ENCODE assay signal across 8 cellular contexts in genomic region chr11:65551572-65552398, GRCh38. TPM values are rescaled to one million over a fixed set of nuclear protein-coding genes. Genes with fewer than 3 reads are reported as not detected.
DNase-seq lines count a peak whose midpoint lies in the region; ATAC-seq and TF ChIP-seq lines count a peak whose summit lies in the region.

No MANE protein-coding gene starts in this region.

- ATAC-seq in DND-41 (ENCODE audit: insufficient read depth, low read depth) (peak; percentile 48), GM21360 (IDR thresholded peaks at IDR 0.05; ENCODE audit: unreplicated experiment) (no peak), HG02840 (IDR thresholded peaks at IDR 0.05; ENCODE audit: low FRiP score, unreplicated experiment) (no peak)

- H2AFZ ChIP-seq in DND-41 (ENCODE audit: low read depth, low read length) = no peak overlapping the region

- H3K36me3 ChIP-seq in DND-41 (ENCODE audit: insufficient read depth, low read length) (no peaks in the 10 kb centered on the region), cardiac muscle cell (no peaks in the 10 kb centered on the region)

- TF ChIP-seq CTCF in DND-41 (IDR thresholded peaks at IDR 0.05; ENCODE audit: borderline replicate concordance, extremely low read depth, low read length, poor library complexity, severe bottlenecking) (peak; percentile 93), HFFc6 (IDR thresholded peaks at IDR 0.05) (peak; percentile 68), cardiac muscle cell (IDR thresholded peaks at IDR 0.05; ENCODE audit: low read depth, low read length) (peak; percentile 38)

- H3K36me3 Mint-ChIP-seq in HFFc6 (ENCODE audit: low read depth) = peaks cover 40% of the 10 kb centered on the region
- H3K36me3 Mint-ChIP-seq in activated T-helper 2 cell treated with anti-CD3 and anti-CD28 coated beads, Interferon-gamma antibody, Interleukin-2, Interleukin-4, amounts not matched to agents 10 μg/mL and 5 μg/mL and 100 μg/mL, durations not matched to agents 14 hours and 24 hours and 36 hours (ENCODE audit: low read depth) = peaks cover 42% of the 10 kb centered on the region

- peaks cover 63% of the 10 kb centered on the region for H3K4me1 ChIP-seq in DND-41 (ENCODE audit: insufficient read depth, low read length)
- peaks cover 8% of the 10 kb centered on the region for H3K4me1 ChIP-seq in cardiac muscle cell (ENCODE audit: low read depth)

- H3K9me3 ChIP-seq in DND-41 (ENCODE audit: insufficient read depth, low read length, severe bottlenecking) (no peaks in the 10 kb centered on the region), cardiac muscle cell (ENCODE audit: low read depth) (no peaks in the 10 kb centered on the region)

- no peaks in the 10 kb centered on the region for H3K9me3 Mint-ChIP-seq in HFFc6
- no peaks in the 10 kb centered on the region for H3K9me3 Mint-ChIP-seq in activated T-helper 2 cell treated with anti-CD3 and anti-CD28 coated beads, Interferon-gamma antibody, Interleukin-2, Interleukin-4, amounts not matched to agents 10 μg/mL and 5 μg/mL and 100 μg/mL, durations not matched to agents 14 hours and 24 hours and 36 hours

- H3K4me3 Mint-ChIP-seq in HFFc6 = no peak overlapping the region
- no peak overlapping the region for H3K4me3 Mint-ChIP-seq in activated T-helper 2 cell treated with anti-CD3 and anti-CD28 coated beads, Interferon-gamma antibody, Interleukin-2, Interleukin-4, amounts not matched to agents 10 μg/mL and 5 μg/mL and 100 μg/mL, durations not matched to agents 14 hours and 24 hours and 36 hours (ENCODE audit: low read depth)

- H3K27me3 ChIP-seq in DND-41 (ENCODE audit: insufficient read depth, low read length, poor library complexity) (no peaks in the 10 kb centered on the region), cardiac muscle cell (peaks cover 20% of the 10 kb centered on the region)

- H3K27ac ChIP-seq in DND-41 (ENCODE audit: low read length) = peak overlapping the region; percentile 64
- H3K27ac ChIP-seq in cardiac muscle cell = no peak overlapping the region

- H3K4me1 Mint-ChIP-seq in HFFc6 (ENCODE audit: low read depth) = peaks cover 29% of the 10 kb centered on the region
- H3K4me1 Mint-ChIP-seq in activated T-helper 2 cell treated with anti-CD3 and anti-CD28 coated beads, Interferon-gamma antibody, Interleukin-2, Interleukin-4, amounts not matched to agents 10 μg/mL and 5 μg/mL and 100 μg/mL, durations not matched to agents 14 hours and 24 hours and 36 hours (ENCODE audit: low read depth) = peaks cover 51% of the 10 kb centered on the region

- no peak overlapping the region; the same call in 1 of the 2 replicates for H3K27ac Mint-ChIP-seq in HFFc6
- H3K27ac Mint-ChIP-seq in activated T-helper 2 cell treated with anti-CD3 and anti-CD28 coated beads, Interferon-gamma antibody, Interleukin-2, Interleukin-4, amounts not matched to agents 10 μg/mL and 5 μg/mL and 100 μg/mL, durations not matched to agents 14 hours and 24 hours and 36 hours = no peak overlapping the region

- H4K20me1 ChIP-seq in DND-41 (ENCODE audit: insufficient read depth, low read length) = peaks cover 6% of the 10 kb centered on the region

- H3K27me3 Mint-ChIP-seq in HFFc6 (ENCODE audit: insufficient read depth) = peaks cover 3% of the 10 kb centered on the region
- H3K27me3 Mint-ChIP-seq in activated T-helper 2 cell treated with anti-CD3 and anti-CD28 coated beads, Interferon-gamma antibody, Interleukin-2, Interleukin-4, amounts not matched to agents 10 μg/mL and 5 μg/mL and 100 μg/mL, durations not matched to agents 14 hours and 24 hours and 36 hours (ENCODE audit: low read depth) = no peaks in the 10 kb centered on the region

- no peaks in the 10 kb centered on the region for H3K79me2 ChIP-seq in DND-41 (ENCODE audit: insufficient read depth, low read length)

- peak overlapping the region; percentile 7 for H3K4me2 ChIP-seq in DND-41 (ENCODE audit: insufficient read depth, low read length)

- H3K9ac ChIP-seq in DND-41 (ENCODE audit: low read depth, low read length) = peak overlapping the region; percentile 6; the same call in 1 of the 2 replicates

- intact Hi-C loops in activated T-helper 2 cell treated with anti-CD3 and anti-CD28 coated beads, Interferon-gamma antibody, Interleukin-2, Interleukin-4, amounts not matched to agents 10 μg/mL and 5 μg/mL and 100 μg/mL, durations not matched to agents 14 hours and 24 hours and 36 hours (cut with micrococcal nuclease) = no loop called here

- DNase-seq in DND-41 = peak; percentile 85
- no peak for DNase-seq in HFFc6
- DNase-seq in NCI-H774 (lab: John Stamatoyannopoulos, UW) = peak; percentile 87
- DNase-seq in activated T-helper 2 cell treated with anti-CD3 and anti-CD28 coated beads, Interferon-gamma antibody, Interleukin-2, Interleukin-4, amounts not matched to agents 10 μg/mL and 5 μg/mL and 100 μg/mL, durations not matched to agents 14 hours and 24 hours and 36 hours (ENCODE audit: low spot score) = peak; percentile 55
- DNase-seq in cardiac muscle cell (ENCODE audit: low read depth in 1 of 2, low spot score in 1 of 2) = peak in 1 of 2 donors; percentile 71
- peak; percentile 60 to 63 for DNase-seq in stimulated activated CD4-positive, alpha-beta T cell treated with anti-CD3 and anti-CD28 coated beads, Interleukin-2, amount 100 ng/mL, for 24 hours

- H3K4me3 ChIP-seq in DND-41 (ENCODE audit: low read depth in 1 of 2, low read length in 2 of 2) (no peak overlapping the region; a peak in 1 of 4 replicates), cardiac muscle cell (no peak overlapping the region)

RNA-seq across cellular contexts. Expression of gene LTBP3, which starts 6.4 kb away (rescaled TPM):
- total RNA-seq in HFFc6 (2021; fragmentation: NEBNext Ultra II Directional; extraction: Animal tissue kit (Norgen Biotek cat#: 25700)) = 10 to 100 TPM; 64.0 to 78.1 (median 66.0) TPM
- total RNA-seq in activated T-helper 2 cell treated with anti-CD3 and anti-CD28 coated beads, Interferon-gamma antibody, Interleukin-2, Interleukin-4, amounts not matched to agents 10 μg/mL and 5 μg/mL and 100 μg/mL, durations not matched to agents 14 hours and 24 hours and 36 hours = 85.3 and 86.4 TPM in 2 replicates
- 61.8 and 98.3 TPM in 2 replicates for total RNA-seq in cardiac muscle cell
- polyA plus RNA-seq in cardiac muscle cell = 53.7 and 60.9 TPM in 2 replicates

RNA-seq across cellular contexts. Expression of gene ZNRD2, which starts 18.5 kb away (rescaled TPM):
- 10 to 100 TPM; 57.7 to 72.0 (median 64.3) TPM for total RNA-seq in HFFc6 (2021; fragmentation: NEBNext Ultra II Directional; extraction: Animal tissue kit (Norgen Biotek cat#: 25700))
- total RNA-seq in activated T-helper 2 cell treated with anti-CD3 and anti-CD28 coated beads, Interferon-gamma antibody, Interleukin-2, Interleukin-4, amounts not matched to agents 10 μg/mL and 5 μg/mL and 100 μg/mL, durations not matched to agents 14 hours and 24 hours and 36 hours = 63.6 and 63.8 TPM in 2 replicates
- total RNA-seq in cardiac muscle cell = 56.6 and 57.4 TPM in 2 replicates
- 55.7 and 70.5 TPM in 2 replicates for polyA plus RNA-seq in cardiac muscle cell

RNA-seq across cellular contexts. Expression of gene FAM89B, which starts 20.6 kb away (rescaled TPM):
- 10 to 100 TPM; 40.9 to 52.8 (median 43.7) TPM for total RNA-seq in HFFc6 (2021; fragmentation: NEBNext Ultra II Directional; extraction: Animal tissue kit (Norgen Biotek cat#: 25700))
- total RNA-seq in activated T-helper 2 cell treated with anti-CD3 and anti-CD28 coated beads, Interferon-gamma antibody, Interleukin-2, Interleukin-4, amounts not matched to agents 10 μg/mL and 5 μg/mL and 100 μg/mL, durations not matched to agents 14 hours and 24 hours and 36 hours = 31.5 and 32.0 TPM in 2 replicates
- total RNA-seq in cardiac muscle cell = 42.9 and 71.8 TPM in 2 replicates
- polyA plus RNA-seq in cardiac muscle cell = 96.0 and 132 TPM in 2 replicates

RNA-seq across cellular contexts. Expression of gene EHBP1L1, which starts 24.1 kb away (rescaled TPM):
- total RNA-seq in HFFc6 (2021; fragmentation: NEBNext Ultra II Directional; extraction: Animal tissue kit (Norgen Biotek cat#: 25700)) = 10 to 100 TPM; 47.5 to 69.3 (median 61.3) TPM
- 163 and 168 TPM in 2 replicates for total RNA-seq in activated T-helper 2 cell treated with anti-CD3 and anti-CD28 coated beads, Interferon-gamma antibody, Interleukin-2, Interleukin-4, amounts not matched to agents 10 μg/mL and 5 μg/mL and 100 μg/mL, durations not matched to agents 14 hours and 24 hours and 36 hours
- 14.9 and 50.5 TPM in 2 replicates for total RNA-seq in cardiac muscle cell
- 14.2 and 30.0 TPM in 2 replicates for polyA plus RNA-seq in cardiac muscle cell

RNA-seq across cellular contexts. Expression of gene SCYL1, which starts 26.9 kb away (rescaled TPM):
- 100 to 1,000 TPM; 120 to 137 (median 126) TPM for total RNA-seq in HFFc6 (2021; fragmentation: NEBNext Ultra II Directional; extraction: Animal tissue kit (Norgen Biotek cat#: 25700))
- 94.4 and 95.8 TPM in 2 replicates for total RNA-seq in activated T-helper 2 cell treated with anti-CD3 and anti-CD28 coated beads, Interferon-gamma antibody, Interleukin-2, Interleukin-4, amounts not matched to agents 10 μg/mL and 5 μg/mL and 100 μg/mL, durations not matched to agents 14 hours and 24 hours and 36 hours
- total RNA-seq in cardiac muscle cell = 157 and 168 TPM in 2 replicates
- polyA plus RNA-seq in cardiac muscle cell = 139 and 146 TPM in 2 replicates

Comparison
In these comparisons a context has a peak if more than half of its experiments do, and no peak if none do; other contexts are left out.
1. CTCF ChIP-seq: peak in every context shown above with its lines; median percentile 93 in DND-41; 68 in HFFc6; 38 in cardiac muscle cell.